9 cellular contexts compared by ENCODE assay signal in genomic region chr2:18435425-18436037, GRCh38.
A peak's percentile ranks its signal among the peaks of the same experiment; 100 is the strongest.
DNase-seq lines count a peak whose midpoint lies in the region; ATAC-seq lines count a peak whose summit lies in the region.
"Had no signal": no experiment of that assay in that cellular context is flagged by ENCODE, and none has a peak within 500 bp of the region (broad histone marks: within the 10 kb centered on the region; RNA-seq: fewer than 3 reads in every experiment).

No MANE protein-coding gene starts in this region.

- H3K9me3 ChIP-seq in CD4-positive, CD25-positive, alpha-beta regulatory T cell (ENCODE audit: control insufficient read depth in 2 of 2, low read length in 2 of 2) = no peaks in the 10 kb centered on the region

- no peak for ATAC-seq in CD4-positive, CD25-positive, alpha-beta regulatory T cell (ENCODE audit: low read depth in 2 of 2)
- ATAC-seq in GM19395 (IDR thresholded peaks at IDR 0.05; ENCODE audit: unreplicated experiment) (peak; percentile 56), HG02763 (IDR thresholded peaks at IDR 0.05; ENCODE audit: unreplicated experiment) (no peak), HG02610 (IDR thresholded peaks at IDR 0.05; ENCODE audit: unreplicated experiment) (no peak)

- no peaks in the 10 kb centered on the region for H3K36me3 ChIP-seq in CD4-positive, CD25-positive, alpha-beta regulatory T cell (ENCODE audit: control insufficient read depth, insufficient read depth, low read length)

- H3K9me3 Mint-ChIP-seq in CD4-positive, CD25-positive, alpha-beta regulatory T cell = peaks cover 0 to 8% (median 0%) of the 10 kb centered on the region in 7 donors
- H3K9me3 Mint-ChIP-seq: immature natural killer cell had no signal

- H3K27ac Mint-ChIP-seq in CD4-positive, CD25-positive, alpha-beta regulatory T cell = no peak overlapping the region
- H3K27ac Mint-ChIP-seq: immature natural killer cell had no signal

- no peak overlapping the region for H3K4me3 ChIP-seq in CD4-positive, CD25-positive, alpha-beta regulatory T cell (ENCODE audit: low read depth, low read length)

- no peaks in the 10 kb centered on the region for H3K36me3 Mint-ChIP-seq in CD4-positive, CD25-positive, alpha-beta regulatory T cell
- H3K36me3 Mint-ChIP-seq: immature natural killer cell had no signal

- no peaks in the 10 kb centered on the region for H3K27me3 ChIP-seq in CD4-positive, CD25-positive, alpha-beta regulatory T cell (ENCODE audit: control insufficient read depth, insufficient read depth, low read length)

- no peak overlapping the region for H3K27ac ChIP-seq in CD4-positive, CD25-positive, alpha-beta regulatory T cell (ENCODE audit: insufficient read depth, low read length, poor library complexity, severe bottlenecking)

- no peaks in the 10 kb centered on the region for H3K4me1 ChIP-seq in CD4-positive, CD25-positive, alpha-beta regulatory T cell (ENCODE audit: control insufficient read depth, insufficient read depth, low read length, poor library complexity, severe bottlenecking)

- no peaks in the 10 kb centered on the region for H3K4me1 Mint-ChIP-seq in CD4-positive, CD25-positive, alpha-beta regulatory T cell
- H3K4me1 Mint-ChIP-seq: immature natural killer cell had no signal

- DNase-seq in CD4-positive, CD25-positive, alpha-beta regulatory T cell = peak in 2 of 3 donors; percentile 2 to 33
- DNase-seq in NCI-H1092 treated with DMSO at 0.1 percent for 48 hours (lab: John Stamatoyannopoulos, UW) (peak; percentile 41), SW 1271 (lab: John Stamatoyannopoulos, UW) (peak; percentile 5 to 73), glomerular visceral epithelial cell (ENCODE audit: extremely low spot score) (peak; percentile 40), smooth muscle cell of the brain vasculature (ENCODE audit: low read depth, low spot score) (peak; percentile 67)

- H3K4me3 Mint-ChIP-seq in CD4-positive, CD25-positive, alpha-beta regulatory T cell = no peak overlapping the region
- H3K4me3 Mint-ChIP-seq: immature natural killer cell had no signal

- H3K27me3 Mint-ChIP-seq in CD4-positive, CD25-positive, alpha-beta regulatory T cell = no peaks in the 10 kb centered on the region
